23 cellular contexts compared by ENCODE assay signal in genomic region chr9:131969469-131969989, GRCh38.
"Had no signal": no experiment of that assay in that cellular context is flagged by ENCODE, and none has a peak within 500 bp of the region (broad histone marks: within the 10 kb centered on the region; RNA-seq: fewer than 3 reads in every experiment).

No MANE protein-coding gene starts in this region.

- H3K36me3 Mint-ChIP-seq: stimulated activated effector memory CD8-positive, alpha-beta T cell treated with anti-CD3 and anti-CD28 coated beads, Interleukin-12 subunit alpha, Interleukin-12 subunit beta, amount 100 ng/mL, for 72 hours; WTC11 had no signal

- H3K27me3 Mint-ChIP-seq: activated CD4-positive, alpha-beta T cell treated with anti-CD3 and anti-CD28 coated beads for 36 hours; activated naive CD8-positive, alpha-beta T cell treated with anti-CD3 and anti-CD28 coated beads, Interleukin-2, amount 50 U/mL, for 24 hours; dendritic cell treated with granulocyte-macrophage colony-stimulating factor and Interleukin-4, amounts not matched to agents 40 ng/mL and 50 ng/mL, for 4 days; naive B cell; stimulated activated naive CD8-positive, alpha-beta T cell treated with anti-CD3 and anti-CD28 coated beads, Interleukin-15, amount 100 ng/mL, for 72 hours had no signal

- H3K9me3 Mint-ChIP-seq: activated naive CD8-positive, alpha-beta T cell treated with anti-CD3 and anti-CD28 coated beads, Interleukin-2, amount 50 U/mL, for 24 hours; activated T-cell treated with anti-CD3 and anti-CD28 coated beads, Interleukin-2, amount 50 U/mL, for 72 hours; dendritic cell treated with granulocyte-macrophage colony-stimulating factor and Interleukin-4, amounts not matched to agents 40 ng/mL and 50 ng/mL, for 4 days; stimulated activated effector memory CD8-positive, alpha-beta T cell treated with anti-CD3 and anti-CD28 coated beads, Interleukin-12 subunit alpha, Interleukin-12 subunit beta, amount 100 ng/mL, for 72 hours; stimulated activated naive CD8-positive, alpha-beta T cell treated with anti-CD3 and anti-CD28 coated beads, Interleukin-15, amount 100 ng/mL, for 72 hours; WTC11 had no signal

- H3K9me3 ChIP-seq: body of pancreas, lower lobe of right lung, right lobe of liver, suprapubic skin, transverse colon, vagina had no signal

- H3K4me3 ChIP-seq: body of pancreas, cardiac muscle cell, lower lobe of right lung, right lobe of liver, skin epidermis, suprapubic skin, transverse colon, vagina had no signal

- H3K4me1 ChIP-seq: body of pancreas, foreskin keratinocyte, lower lobe of right lung, right lobe of liver, suprapubic skin, transverse colon, vagina had no signal

- H3K27ac ChIP-seq: body of pancreas, cardiac muscle cell, foreskin keratinocyte, lower lobe of right lung, right lobe of liver, skin epidermis, suprapubic skin, transverse colon, vagina had no signal

- H3K27ac Mint-ChIP-seq: activated CD4-positive, alpha-beta T cell treated with anti-CD3 and anti-CD28 coated beads for 36 hours; activated naive CD8-positive, alpha-beta T cell treated with anti-CD3 and anti-CD28 coated beads, Interleukin-2, amount 50 U/mL, for 24 hours; activated T-cell treated with anti-CD3 and anti-CD28 coated beads, Interleukin-2, amount 50 U/mL, for 72 hours; dendritic cell treated with granulocyte-macrophage colony-stimulating factor and Interleukin-4, amounts not matched to agents 40 ng/mL and 50 ng/mL, for 4 days; naive B cell; stimulated activated effector memory CD8-positive, alpha-beta T cell treated with anti-CD3 and anti-CD28 coated beads, Interleukin-12 subunit alpha, Interleukin-12 subunit beta, amount 100 ng/mL, for 72 hours; stimulated activated naive CD8-positive, alpha-beta T cell treated with anti-CD3 and anti-CD28 coated beads, Interleukin-15, amount 100 ng/mL, for 72 hours; WTC11 had no signal

- H3K4me1 Mint-ChIP-seq: activated CD4-positive, alpha-beta T cell treated with anti-CD3 and anti-CD28 coated beads for 36 hours; activated naive CD8-positive, alpha-beta T cell treated with anti-CD3 and anti-CD28 coated beads, Interleukin-2, amount 50 U/mL, for 24 hours; stimulated activated naive CD8-positive, alpha-beta T cell treated with anti-CD3 and anti-CD28 coated beads, Interleukin-15, amount 100 ng/mL, for 72 hours had no signal

- H3K27me3 ChIP-seq: body of pancreas, cardiac muscle cell, foreskin keratinocyte, right lobe of liver, suprapubic skin, transverse colon, vagina had no signal

- DNase-seq: activated CD4-positive, alpha-beta T cell treated with anti-CD3 and anti-CD28 coated beads for 36 hours; activated CD4-positive, alpha-beta T cell treated with anti-CD3 and anti-CD28 coated beads, Interleukin-2, amount 50 U/mL, for 4 hours; activated effector memory CD4-positive, alpha-beta T cell treated with Interleukin-2 at 50 U/mL for 16 hours; activated naive CD4-positive, alpha-beta T cell treated with anti-CD3 and anti-CD28 coated beads, Interleukin-2, amount 50 U/mL, for 16 hours; activated naive CD8-positive, alpha-beta T cell treated with anti-CD3 and anti-CD28 coated beads, Interleukin-2, amount 50 U/mL, for 24 hours; activated T-cell treated with anti-CD3 and anti-CD28 coated beads, Interleukin-2, amount 50 U/mL, for 72 hours; body of pancreas; effector CD8-positive, alpha-beta T cell; foreskin keratinocyte; lower lobe of right lung; naive B cell; right lobe of liver; stimulated activated CD4-positive, alpha-beta T cell treated with anti-CD3 and anti-CD28 coated beads, Interleukin-1b, Interleukin-23, amount 100 ng/mL, for 48 hours; stimulated activated naive CD8-positive, alpha-beta T cell treated with anti-CD3 and anti-CD28 coated beads, Interleukin-15, amount 100 ng/mL, for 72 hours; T-helper 9 cell; transverse colon had no signal

- H3K36me3 ChIP-seq: cardiac muscle cell, lower lobe of right lung, right lobe of liver, suprapubic skin, transverse colon, vagina had no signal

- H3K4me3 Mint-ChIP-seq: activated CD4-positive, alpha-beta T cell treated with anti-CD3 and anti-CD28 coated beads for 36 hours; activated naive CD8-positive, alpha-beta T cell treated with anti-CD3 and anti-CD28 coated beads, Interleukin-2, amount 50 U/mL, for 24 hours; activated T-cell treated with anti-CD3 and anti-CD28 coated beads, Interleukin-2, amount 50 U/mL, for 72 hours; dendritic cell treated with granulocyte-macrophage colony-stimulating factor and Interleukin-4, amounts not matched to agents 40 ng/mL and 50 ng/mL, for 4 days; naive B cell; stimulated activated effector memory CD8-positive, alpha-beta T cell treated with anti-CD3 and anti-CD28 coated beads, Interleukin-12 subunit alpha, Interleukin-12 subunit beta, amount 100 ng/mL, for 72 hours; stimulated activated naive CD8-positive, alpha-beta T cell treated with anti-CD3 and anti-CD28 coated beads, Interleukin-15, amount 100 ng/mL, for 72 hours; WTC11 had no signal
